Comparison of ENCODE assay signal across 19 cellular contexts in genomic region chr20:32455901-32456701, GRCh38.
DNase-seq lines count a peak whose midpoint lies in the region; ATAC-seq, FAIRE-seq and TF ChIP-seq lines count a peak whose summit lies in the region.
"Had no signal": no experiment of that assay in that cellular context is flagged by ENCODE, and none has a peak within 500 bp of the region (broad histone marks: within the 10 kb centered on the region; RNA-seq: fewer than 3 reads in every experiment).

No MANE protein-coding gene starts in this region.

- ATAC-seq in pancreas: no peak
- ATAC-seq: activated T-cell treated with anti-CD3 and anti-CD28 coated beads, Interleukin-2, amount 50 U/mL, for 72 hours had no signal

- H3K27ac Mint-ChIP-seq in glutamatergic neuron (ENCODE audit: unreplicated experiment): no peak overlapping the region
- H3K27ac Mint-ChIP-seq: activated naive CD8-positive, alpha-beta T cell treated with anti-CD3 and anti-CD28 coated beads, Interleukin-2, amount 10 ng/mL, durations not matched to agents 7 days and 5 days; activated T-cell treated with anti-CD3 and anti-CD28 coated beads, Interleukin-2, amount 50 U/mL, for 72 hours had no signal

- H3K4me3 Mint-ChIP-seq in glutamatergic neuron (ENCODE audit: unreplicated experiment): peak overlapping the region; percentile 42
- H3K4me3 Mint-ChIP-seq: activated naive CD8-positive, alpha-beta T cell treated with anti-CD3 and anti-CD28 coated beads, Interleukin-2, amount 10 ng/mL, durations not matched to agents 7 days and 5 days; activated T-cell treated with anti-CD3 and anti-CD28 coated beads, Interleukin-2, amount 50 U/mL, for 72 hours had no signal

- peaks cover 23% of the 10 kb centered on the region for H3K27me3 Mint-ChIP-seq in glutamatergic neuron (ENCODE audit: unreplicated experiment)
- H3K27me3 Mint-ChIP-seq: activated naive CD8-positive, alpha-beta T cell treated with anti-CD3 and anti-CD28 coated beads, Interleukin-2, amount 10 ng/mL, durations not matched to agents 7 days and 5 days had no signal

- 85 to 86% methylated on average over 35 of the region's 35 CpGs for WGBS in pancreas, 2 donors
- 67 to 86% (median 83%) methylated on average over 1 to 35 of the region's 35 CpGs for WGBS in adrenal gland, 4 donors

- H3K27me3 ChIP-seq in SJCRH30 (no peaks in the 10 kb centered on the region), pancreas (no peaks in the 10 kb centered on the region), adrenal gland (no peaks in the 10 kb centered on the region)
- H3K27me3 ChIP-seq: gastroesophageal sphincter, neutrophil, right lobe of liver had no signal

- TF ChIP-seq CTCF in glutamatergic neuron (IDR thresholded peaks at IDR 0.05; ENCODE audit: partially characterized antibody, unreplicated experiment) (no peak), pancreas (IDR thresholded peaks at IDR 0.05) (no peak), adrenal gland (IDR thresholded peaks at IDR 0.05) (no peak)

- H3K36me3 ChIP-seq in SJCRH30: no peaks in the 10 kb centered on the region
- H3K36me3 ChIP-seq in pancreas: peaks cover 0 to 22% (median 8%) of the 10 kb centered on the region in 3 donors
- peaks cover 0 to 25% of the 10 kb centered on the region in 2 donors for H3K36me3 ChIP-seq in adrenal gland (replicated peaks in 1 of 2)

- peak overlapping the region; percentile 61; the same call in 1 of the 2 replicates for H3K4me3 ChIP-seq in SJCRH30
- H3K4me3 ChIP-seq in pancreas: no peak overlapping the region
- H3K4me3 ChIP-seq in adrenal gland: no peak overlapping the region
- H3K4me3 ChIP-seq: lung had no signal

- no peaks in the 10 kb centered on the region for H3K36me3 Mint-ChIP-seq in glutamatergic neuron (ENCODE audit: unreplicated experiment)

- H3K4me1 ChIP-seq in SJCRH30 (0 out of 2 replicates have a peak, but pooled peaks cover 3% of the 10 kb centered on the region), pancreas (peaks cover 23 to 32% (median 25%) of the 10 kb centered on the region in 3 donors), adrenal gland (replicated peaks in 1 of 2) (peaks cover 7 to 28% of the 10 kb centered on the region in 2 donors)

- intact Hi-C loops in pancreas (cut with DNase I) (no loop called here), adrenal gland (cut with DNase I) (loop anchor here in 1 of 2 donors (10.0 kb wide), 1 partner anchor 121 kb away; no protein-coding TSS in a partner anchor)

- TF ChIP-seq POLR2A in GM12892 (IDR thresholded peaks at IDR 0.05; ENCODE audit: low read depth, low read length) (no peak), adrenal gland (IDR thresholded peaks at IDR 0.05) (no peak)

- DNase-seq in GM12892 (ENCODE audit: insufficient read length) (peak; percentile 23), SJCRH30 (no peak), glutamatergic neuron (no peak), pancreas (peak in 4 of 6 donors; percentile 16 to 81 (median 53)), adrenal gland (no peak), HCEC 1CT (no peak), DMS114 treated with DMSO at 0.1 percent for 48 hours (lab: John Stamatoyannopoulos, UW; ENCODE audit: unreplicated experiment) (no peak)
- no peak for DNase-seq in stimulated activated CD8-positive, alpha-beta memory T cell treated with anti-CD3 and anti-CD28 coated beads, Interleukin-4, amount 100 ng/mL, for 48 hours
- DNase-seq: activated CD4-positive, alpha-beta T cell treated with anti-CD3 and anti-CD28 coated beads, Interleukin-2, amount 50 U/mL, for 4 hours; activated T-cell treated with anti-CD3 and anti-CD28 coated beads, Interleukin-2, amount 50 U/mL, for 72 hours; NCI-H187 treated with DMSO at 0.1 percent for 48 hours; NCI-H510A treated with DMSO at 0.1 percent for 48 hours had no signal

- H3K27ac ChIP-seq in SJCRH30 (no peak overlapping the region), pancreas (peak overlapping the region in 1 of 4 donors; percentile 22), adrenal gland (peak overlapping the region in 1 of 5 donors; percentile 50)
- H3K27ac ChIP-seq: epithelial cell of prostate, neutrophil, right lobe of liver, SK-N-MC had no signal

- no peaks in the 10 kb centered on the region for H3K9me3 ChIP-seq in SJCRH30 (replicated peaks)
- H3K9me3 ChIP-seq in pancreas: no peaks in the 10 kb centered on the region
- H3K9me3 ChIP-seq in adrenal gland (replicated peaks in 1 of 3): no peaks in the 10 kb centered on the region
- H3K9me3 ChIP-seq: gastroesophageal sphincter, neutrophil, right lobe of liver had no signal

- H3K9me3 Mint-ChIP-seq in glutamatergic neuron (ENCODE audit: unreplicated experiment): peaks cover 33% of the 10 kb centered on the region
- H3K9me3 Mint-ChIP-seq: activated naive CD8-positive, alpha-beta T cell treated with anti-CD3 and anti-CD28 coated beads, Interleukin-2, amount 10 ng/mL, durations not matched to agents 7 days and 5 days; activated T-cell treated with anti-CD3 and anti-CD28 coated beads, Interleukin-2, amount 50 U/mL, for 72 hours had no signal

- FAIRE-seq in GM12892 (lab: Jason Lieb, UNC): no peak
- no peak for FAIRE-seq in pancreas (lab: Jason Lieb, UNC)

- peaks cover 32% of the 10 kb centered on the region for H3K4me1 Mint-ChIP-seq in glutamatergic neuron (ENCODE audit: low read depth, unreplicated experiment)

Comparison
In these comparisons a context has a peak if more than half of its experiments do, and no peak if none do; other contexts are left out.
1. DNase-seq: peak in GM12892 (single experiment) and pancreas (4 of 6); none in SJCRH30 (0 of 2), glutamatergic neuron (single experiment), adrenal gland (0 of 7), stimulated activated CD8-positive, alpha-beta memory T cell treated with anti-CD3 and anti-CD28 coated beads, Interleukin-4, amount 100 ng/mL, for 48 hours (single experiment), HCEC 1CT (single experiment) and DMS114 treated with DMSO at 0.1 percent for 48 hours (single experiment).